ENCODE assay signal across 8 cellular contexts in genomic region chr1:156893048-156893953, GRCh38. TPM values are rescaled to one million over a fixed set of nuclear protein-coding genes. Genes with fewer than 3 reads are reported as not detected.
DNase-seq lines count a peak whose midpoint lies in the region; ATAC-seq and TF ChIP-seq lines count a peak whose summit lies in the region.

Gene PEAR1, plus strand, starts transcription at chr1:156893718. Its CDS starts 10,209 bp downstream, at chr1:156903927.

- no peak for DNase-seq in NT2/D1 (ENCODE audit: low read depth, low spot score)
- DNase-seq in central memory CD8-positive, alpha-beta T cell (ENCODE audit: low spot score in 2 of 2) = no peak
- peak; percentile 83 for DNase-seq in left kidney (ENCODE audit: low read depth, low spot score)
- no peak for DNase-seq in substantia nigra (lab: John Stamatoyannopoulos, UW)
- no peak for DNase-seq in omental fat pad (ENCODE audit: low spot score)
- DNase-seq in occipital lobe (lab: John Stamatoyannopoulos, UW) = no peak

- H3K4me3 Mint-ChIP-seq in central memory CD8-positive, alpha-beta T cell = peak within 1 kb of the TSS; percentile 57

- peaks cover 10% of the 10 kb centered on the region for H3K4me1 Mint-ChIP-seq in central memory CD8-positive, alpha-beta T cell

- no peak for ATAC-seq in central memory CD8-positive, alpha-beta T cell (replicated peaks; ENCODE audit: extremely low read depth, poor library complexity, severe bottlenecking)
- ATAC-seq in omental fat pad (ENCODE audit: low FRiP score) (no peak), HG03280 (IDR thresholded peaks at IDR 0.05; ENCODE audit: unreplicated experiment) (no peak), HG02973 (IDR thresholded peaks at IDR 0.05; ENCODE audit: unreplicated experiment) (no peak)

- peak within 1 kb of the TSS; percentile 35 for H3K4me3 ChIP-seq in NT2/D1 (ENCODE audit: insufficient read length, low read depth)

- H3K9me3 ChIP-seq in NT2/D1 (ENCODE audit: insufficient read depth, low read length) = no peaks in the 10 kb centered on the region

- H3K36me3 Mint-ChIP-seq in central memory CD8-positive, alpha-beta T cell (ENCODE audit: insufficient read depth) = peaks cover 2% of the 10 kb centered on the region

- H3K36me3 ChIP-seq in NT2/D1 (ENCODE audit: insufficient read depth, insufficient read length, low read length) = no peaks in the 10 kb centered on the region

- peaks cover 70% of the 10 kb centered on the region for H3K27me3 Mint-ChIP-seq in central memory CD8-positive, alpha-beta T cell

- H3K9me3 Mint-ChIP-seq in central memory CD8-positive, alpha-beta T cell = no peaks in the 10 kb centered on the region

- H3K4me1 ChIP-seq in NT2/D1 (ENCODE audit: insufficient read depth, insufficient read length) = peaks cover 37% of the 10 kb centered on the region

- TF ChIP-seq CTCF in omental fat pad (IDR thresholded peaks at IDR 0.05) = no peak

- peaks cover 20% of the 10 kb centered on the region for H3K27me3 ChIP-seq in NT2/D1 (ENCODE audit: insufficient read depth, insufficient read length)

- H3K27ac Mint-ChIP-seq in central memory CD8-positive, alpha-beta T cell (ENCODE audit: low read depth) = no peak within 1 kb of the TSS

- H3K27ac ChIP-seq in substantia nigra (ENCODE audit: low read depth, low read length, poor library complexity, severe bottlenecking) = peak within 1 kb of the TSS; percentile 38

- peak within 1 kb of the TSS; percentile 66 for H3K9ac ChIP-seq in NT2/D1 (ENCODE audit: insufficient read length, low read depth)

RNA-seq across cellular contexts. Expression of gene PEAR1, which starts in this region (rescaled TPM):
- 10 to 100 TPM in 2 of 4 donors, 1 to 10 TPM in 2; 5.4 to 29.5 (median 9.0) TPM for total RNA-seq in omental fat pad
- 0.31 TPM for total RNA-seq in occipital lobe
